ENCODE assay signal across 28 cellular contexts in the genomic region with DNA sequence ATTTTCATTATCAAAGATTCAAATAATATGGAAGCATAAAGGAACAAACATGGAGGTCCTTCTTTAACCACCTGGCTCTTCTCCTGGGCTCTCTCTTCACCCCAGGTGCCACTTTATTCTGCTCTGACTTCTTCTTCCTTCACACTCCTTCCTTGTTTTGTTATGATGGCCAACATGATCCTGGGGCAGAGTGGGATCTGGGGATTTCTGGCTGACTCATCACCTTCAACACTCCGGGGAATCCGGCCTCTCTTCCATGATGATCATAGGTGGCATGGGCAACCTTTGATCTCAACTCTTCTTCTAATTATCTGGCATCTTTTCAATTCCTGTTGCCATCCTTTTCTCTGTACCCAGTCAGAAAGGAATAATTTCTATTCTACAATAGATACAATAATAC.
"Had no signal": no experiment of that assay in that cellular context is flagged by ENCODE, and none has a peak within 500 bp of the region (broad histone marks: within the 10 kb centered on the region; RNA-seq: fewer than 3 reads in every experiment).

No MANE protein-coding gene starts in this region.

- ATAC-seq: activated CD4-positive, alpha-beta T cell treated with anti-CD3 and anti-CD28 coated beads for 36 hours; activated CD8-positive, alpha-beta memory T cell treated with anti-CD3 and anti-CD28 coated beads, Interleukin-2, amount 10 ng/mL, durations not matched to agents 7 days and 5 days; activated CD8-positive, alpha-beta T cell treated with anti-CD3 and anti-CD28 coated beads, Interleukin-2, amount 10 ng/mL, durations not matched to agents 7 days and 5 days; activated naive CD4-positive, alpha-beta T cell treated with anti-CD3 and anti-CD28 coated beads, Interleukin-2, amount 50 U/mL, for 72 hours; esophagus mucosa; foreskin keratinocyte; gastrocnemius medialis; heart left ventricle had no signal

- H3K27ac ChIP-seq: ascending aorta, breast epithelium, cardiac muscle cell, colonic mucosa, epithelial cell of prostate, foreskin keratinocyte, gastrocnemius medialis, heart left ventricle had no signal

- H3K36me3 ChIP-seq: ascending aorta, breast epithelium, cardiac muscle cell, colonic mucosa, gastrocnemius medialis, heart left ventricle had no signal

- DNase-seq: activated CD4-positive, alpha-beta memory T cell treated with anti-CD3 and anti-CD28 coated beads for 36 hours; activated CD4-positive, alpha-beta T cell treated with anti-CD3 and anti-CD28 coated beads for 36 hours; activated CD4-positive, alpha-beta T cell treated with anti-CD3 and anti-CD28 coated beads, Interleukin-2, amount 10 ng/mL, durations not matched to agents 24 days and 14 days; activated CD4-positive, CD25-positive, alpha-beta regulatory T cell; activated CD4-positive, CD25-positive, alpha-beta regulatory T cell treated with anti-CD3 and anti-CD28 coated beads, Interleukin-2, amount 50 U/mL, for 72 hours; activated CD8-positive, alpha-beta memory T cell treated with anti-CD3 and anti-CD28 coated beads, Interleukin-2, amount 10 ng/mL, durations not matched to agents 7 days and 5 days; activated CD8-positive, alpha-beta memory T cell treated with anti-CD3 and anti-CD28 coated beads, Interleukin-2, amount 50 U/mL, for 4 hours; activated CD8-positive, alpha-beta T cell treated with anti-CD3 and anti-CD28 coated beads, Interleukin-2, amount 10 ng/mL, durations not matched to agents 7 days and 5 days; activated effector memory CD4-positive, alpha-beta T cell treated with anti-CD3 and anti-CD28 coated beads, Interleukin-2, amount 50 U/mL, for 16 hours; activated naive CD4-positive, alpha-beta T cell treated with anti-CD3 and anti-CD28 coated beads, Interleukin-2, amount 10 ng/mL, durations not matched to agents 7 days and 5 days; activated naive CD8-positive, alpha-beta T cell treated with anti-CD3 and anti-CD28 coated beads, Interleukin-2, amount 10 ng/mL, durations not matched to agents 7 days and 5 days; activated T-cell treated with anti-CD3 and anti-CD28 coated beads, Interleukin-2, amount 50 U/mL, for 1 hour; activated T-cell treated with anti-CD3 and anti-CD28 coated beads, Interleukin-2, amount 50 U/mL, for 48 hours; central memory CD4-positive, alpha-beta T cell; cerebellar nuclear complex; colonic mucosa; effector CD8-positive, alpha-beta T cell; foreskin keratinocyte; gastrocnemius medialis; glutamatergic neuron; heart left ventricle; T-helper 2 cell had no signal

- H3K27me3 ChIP-seq: ascending aorta, breast epithelium, cardiac muscle cell, colonic mucosa, foreskin keratinocyte, gastrocnemius medialis, heart left ventricle had no signal

- H3K4me3 ChIP-seq: ascending aorta, breast epithelium, cardiac muscle cell, colonic mucosa, gastrocnemius medialis, heart left ventricle had no signal

- H3K4me1 ChIP-seq: ascending aorta, breast epithelium, colonic mucosa, foreskin keratinocyte, gastrocnemius medialis, heart left ventricle had no signal

- H3K9me3 ChIP-seq: ascending aorta, breast epithelium, colonic mucosa, gastrocnemius medialis, heart left ventricle had no signal
